In genomic region chr3:137325170-137325569, GRCh38 we compare ENCODE assay signal across 30 cellular contexts.
DNase-seq lines count a peak whose midpoint lies in the region; ATAC-seq and TF ChIP-seq lines count a peak whose summit lies in the region.
"Had no signal": no experiment of that assay in that cellular context is flagged by ENCODE, and none has a peak within 500 bp of the region (broad histone marks: within the 10 kb centered on the region; RNA-seq: fewer than 3 reads in every experiment).

No MANE protein-coding gene starts in this region.

- TF ChIP-seq POLR2A in suprapubic skin (IDR thresholded peaks at IDR 0.05) = no peak

- H3K36me3 Mint-ChIP-seq in natural killer cell treated with Interleukin-12 subunit alpha and Interleukin-12 subunit beta and Interleukin-15 and Interleukin-18, amount 100 ng/mL, for 72 hours = no peaks in the 10 kb centered on the region
- H3K36me3 Mint-ChIP-seq in osteocyte (ENCODE audit: unreplicated experiment) = no peaks in the 10 kb centered on the region
- H3K36me3 Mint-ChIP-seq: mesothelial cell of epicardium, natural killer cell had no signal

- DNase-seq in GM12865 (ENCODE audit: low read depth) (peak; percentile 69), HCEC 1CT (no peak), osteocyte (ENCODE audit: extremely low spot score, unreplicated experiment) (no peak), suprapubic skin (ENCODE audit: low spot score in 2 of 2) (no peak)
- DNase-seq in natural killer cell treated with Interleukin-12 subunit alpha and Interleukin-12 subunit beta and Interleukin-15 and Interleukin-18, amount 100 ng/mL, for 72 hours (ENCODE audit: low spot score) = no peak
- DNase-seq: activated T-cell treated with anti-CD3 and anti-CD28 coated beads, Interleukin-2, amount 50 U/mL, for 24 hours; BE2C; brain microvascular endothelial cell; DMS79 treated with DMSO at 0.1 percent for 48 hours; gastrocnemius medialis; HFFc6; left ventricle myocardium superior; natural killer cell; NCI-H1048; NCI-H187 treated with DMSO at 0.1 percent for 48 hours; NCI-H748 treated with DMSO at 0.1 percent for 48 hours; ovary; Right ventricle myocardium superior; spleen; stimulated activated CD4-positive, alpha-beta T cell treated with anti-CD3 and anti-CD28 coated beads, Interleukin-4, amount 100 ng/mL, for 24 hours; stimulated activated naive CD8-positive, alpha-beta T cell treated with anti-CD3 and anti-CD28 coated beads, Interleukin-15, amount 100 ng/mL, for 72 hours had no signal

- no peaks in the 10 kb centered on the region for H3K27me3 Mint-ChIP-seq in natural killer cell treated with Interleukin-12 subunit alpha and Interleukin-12 subunit beta and Interleukin-15 and Interleukin-18, amount 100 ng/mL, for 72 hours
- no peaks in the 10 kb centered on the region for H3K27me3 Mint-ChIP-seq in osteocyte (ENCODE audit: unreplicated experiment)
- H3K27me3 Mint-ChIP-seq: activated T-cell treated with anti-CD3 and anti-CD28 coated beads, Interleukin-2, amount 50 U/mL, for 24 hours; stimulated activated naive CD8-positive, alpha-beta T cell treated with anti-CD3 and anti-CD28 coated beads, Interleukin-15, amount 100 ng/mL, for 72 hours had no signal

- no peaks in the 10 kb centered on the region for H3K36me3 ChIP-seq in suprapubic skin
- H3K36me3 ChIP-seq: BE2C, brain microvascular endothelial cell, esophagus muscularis mucosa, gastrocnemius medialis, ovary, right atrium auricular region, spleen, tibial nerve had no signal

- H3K9me3 ChIP-seq in suprapubic skin = no peaks in the 10 kb centered on the region
- H3K9me3 ChIP-seq: BE2C, gastrocnemius medialis, ovary, right atrium auricular region had no signal

- no peak overlapping the region for H3K27ac ChIP-seq in suprapubic skin
- H3K27ac ChIP-seq: brain microvascular endothelial cell, esophagus muscularis mucosa, gastrocnemius medialis, KMS-11, ovary, right atrium auricular region, spleen, tibial nerve had no signal

- H3K4me1 Mint-ChIP-seq in natural killer cell treated with Interleukin-12 subunit alpha and Interleukin-12 subunit beta and Interleukin-15 and Interleukin-18, amount 100 ng/mL, for 72 hours (ENCODE audit: low read depth in 2 of 2) = no peaks in the 10 kb centered on the region
- H3K4me1 Mint-ChIP-seq in osteocyte (ENCODE audit: unreplicated experiment) = no peaks in the 10 kb centered on the region
- H3K4me1 Mint-ChIP-seq: mesothelial cell of epicardium; natural killer cell; stimulated activated naive CD8-positive, alpha-beta T cell treated with anti-CD3 and anti-CD28 coated beads, Interleukin-15, amount 100 ng/mL, for 72 hours had no signal

- WGBS in suprapubic skin = 71% methylated on average over 3 of the region's 3 CpGs

- no peaks in the 10 kb centered on the region for H3K27me3 ChIP-seq in suprapubic skin
- H3K27me3 ChIP-seq: BE2C, brain microvascular endothelial cell, esophagus muscularis mucosa, gastrocnemius medialis, ovary, right atrium auricular region, spleen, tibial nerve had no signal

- H3K4me1 ChIP-seq in suprapubic skin = no peaks in the 10 kb centered on the region
- H3K4me1 ChIP-seq: BE2C, esophagus muscularis mucosa, gastrocnemius medialis, right atrium auricular region, spleen, tibial nerve had no signal

- H3K9me3 Mint-ChIP-seq in natural killer cell treated with Interleukin-12 subunit alpha and Interleukin-12 subunit beta and Interleukin-15 and Interleukin-18, amount 100 ng/mL, for 72 hours = peaks cover 4% of the 10 kb centered on the region
- peaks cover 6% of the 10 kb centered on the region for H3K9me3 Mint-ChIP-seq in osteocyte (ENCODE audit: unreplicated experiment)

- no peak for TF ChIP-seq EP300 in suprapubic skin (IDR thresholded peaks at IDR 0.05)

- H3K27ac Mint-ChIP-seq in natural killer cell treated with Interleukin-12 subunit alpha and Interleukin-12 subunit beta and Interleukin-15 and Interleukin-18, amount 100 ng/mL, for 72 hours = no peak overlapping the region
- no peak overlapping the region for H3K27ac Mint-ChIP-seq in osteocyte (ENCODE audit: unreplicated experiment)
- H3K27ac Mint-ChIP-seq: activated T-cell treated with anti-CD3 and anti-CD28 coated beads, Interleukin-2, amount 50 U/mL, for 24 hours; HFFc6; mesothelial cell of epicardium; natural killer cell; stimulated activated naive CD8-positive, alpha-beta T cell treated with anti-CD3 and anti-CD28 coated beads, Interleukin-15, amount 100 ng/mL, for 72 hours had no signal

- no peak overlapping the region for H3K4me3 Mint-ChIP-seq in natural killer cell treated with Interleukin-12 subunit alpha and Interleukin-12 subunit beta and Interleukin-15 and Interleukin-18, amount 100 ng/mL, for 72 hours
- no peak overlapping the region for H3K4me3 Mint-ChIP-seq in osteocyte (ENCODE audit: unreplicated experiment)
- H3K4me3 Mint-ChIP-seq: activated T-cell treated with anti-CD3 and anti-CD28 coated beads, Interleukin-2, amount 50 U/mL, for 24 hours; HFFc6; mesothelial cell of epicardium; natural killer cell; stimulated activated naive CD8-positive, alpha-beta T cell treated with anti-CD3 and anti-CD28 coated beads, Interleukin-15, amount 100 ng/mL, for 72 hours had no signal

- ATAC-seq in GM18873 (IDR thresholded peaks at IDR 0.05; ENCODE audit: low FRiP score, unreplicated experiment) = peak; percentile 60
- ATAC-seq in HG02571 (IDR thresholded peaks at IDR 0.05; ENCODE audit: unreplicated experiment) = peak; percentile 59
- ATAC-seq in HG03460 (IDR thresholded peaks at IDR 0.05; ENCODE audit: unreplicated experiment) = peak; percentile 56
- ATAC-seq in natural killer cell treated with Interleukin-12 subunit alpha and Interleukin-12 subunit beta and Interleukin-15 and Interleukin-18, amount 100 ng/mL, for 72 hours = no peak
- ATAC-seq: activated CD4-positive, CD25-positive, alpha-beta regulatory T cell treated with anti-CD3 and anti-CD28 coated beads, Interleukin-2, amount 50 U/mL, for 24 hours; gastrocnemius medialis; left ventricle myocardium superior; natural killer cell; stimulated activated naive CD8-positive, alpha-beta T cell treated with anti-CD3 and anti-CD28 coated beads, Interleukin-15, amount 100 ng/mL, for 72 hours had no signal

- no peak for TF ChIP-seq CTCF in GM12865 (IDR thresholded peaks at IDR 0.05; ENCODE audit: insufficient read depth, low read depth, low read length, missing control alignments)
- TF ChIP-seq CTCF in osteocyte (IDR thresholded peaks at IDR 0.05) = no peak
- no peak for TF ChIP-seq CTCF in suprapubic skin (IDR thresholded peaks at IDR 0.05)

- peak overlapping the region; percentile 19 for H3K4me3 ChIP-seq in GM12865 (ENCODE audit: low read depth, low read length)
- no peak overlapping the region for H3K4me3 ChIP-seq in suprapubic skin
- H3K4me3 ChIP-seq: esophagus muscularis mucosa, gastrocnemius medialis, ovary, right atrium auricular region, spleen, tibial nerve had no signal

Comparison
In these comparisons a context has a peak if more than half of its experiments do, and no peak if none do; other contexts are left out.
1. ATAC-seq: peak in GM18873 (single experiment), HG02571 (single experiment) and HG03460 (single experiment); none in natural killer cell treated with Interleukin-12 subunit alpha and Interleukin-12 subunit beta and Interleukin-15 and Interleukin-18, amount 100 ng/mL, for 72 hours (0 of 2).